Comparison of ENCODE assay signal across 15 cellular contexts in the genomic region with DNA sequence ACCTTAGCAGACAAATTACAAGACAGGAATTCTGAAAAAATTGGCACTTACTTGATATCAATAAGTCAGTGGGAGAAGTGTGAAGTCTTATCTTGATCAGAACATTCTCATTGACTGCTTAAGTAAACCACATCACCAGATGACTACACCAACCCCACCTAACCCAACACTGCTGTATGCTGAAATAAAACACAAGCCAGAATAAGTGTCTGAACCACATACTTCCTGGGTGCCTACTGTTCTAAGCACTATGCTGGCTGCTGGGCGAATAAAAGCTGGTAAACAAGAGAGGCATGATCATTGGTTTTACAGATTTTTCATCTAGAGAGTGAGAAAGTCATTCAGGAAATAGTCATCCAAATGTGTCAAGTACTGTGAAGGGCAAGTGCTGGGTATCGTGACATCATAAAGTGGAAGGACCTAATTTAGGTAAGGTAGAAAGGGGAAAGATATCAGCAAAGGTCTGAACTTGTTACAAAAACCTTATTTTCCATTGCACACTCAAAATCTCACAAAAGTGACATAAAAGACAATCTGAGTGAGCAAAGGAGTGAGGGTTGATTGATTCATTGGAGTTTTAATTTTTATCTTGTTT.
DNase-seq lines count a peak whose midpoint lies in the region; ATAC-seq, FAIRE-seq and TF ChIP-seq lines count a peak whose summit lies in the region.
"Had no signal": no experiment of that assay in that cellular context is flagged by ENCODE, and none has a peak within 500 bp of the region (broad histone marks: within the 10 kb centered on the region; RNA-seq: fewer than 3 reads in every experiment).

No MANE protein-coding gene starts in this region.

- no peaks in the 10 kb centered on the region for H3K27me3 Mint-ChIP-seq in activated T-cell treated with anti-CD3 and anti-CD28 coated beads, Interleukin-2, amount 50 U/mL, for 72 hours (ENCODE audit: low read depth)

- H3K4me3 Mint-ChIP-seq in activated T-cell treated with anti-CD3 and anti-CD28 coated beads, Interleukin-2, amount 50 U/mL, for 72 hours: peak overlapping the region in 1 of 2 donors; percentile 0
- H3K4me3 Mint-ChIP-seq: activated naive CD4-positive, alpha-beta T cell treated with anti-CD3 and anti-CD28 coated beads, Interleukin-2, amount 50 U/mL, for 24 hours had no signal

- H3K36me3 ChIP-seq in bronchial epithelial cell (ENCODE audit: control insufficient read depth, insufficient read depth, low read length): no peaks in the 10 kb centered on the region
- H3K36me3 ChIP-seq: gastrocnemius medialis, left lung had no signal

- H3K27me3 ChIP-seq in bronchial epithelial cell (ENCODE audit: control insufficient read depth, insufficient read depth, low read length): no peaks in the 10 kb centered on the region
- H3K27me3 ChIP-seq: gastrocnemius medialis, left lung had no signal

- no peaks in the 10 kb centered on the region for H3K36me3 Mint-ChIP-seq in activated T-cell treated with anti-CD3 and anti-CD28 coated beads, Interleukin-2, amount 50 U/mL, for 72 hours (ENCODE audit: insufficient read depth in 2 of 2)
- H3K36me3 Mint-ChIP-seq: activated naive CD4-positive, alpha-beta T cell treated with anti-CD3 and anti-CD28 coated beads, Interleukin-2, amount 50 U/mL, for 24 hours had no signal

- peak; percentile 2 to 27 for DNase-seq in activated T-cell treated with anti-CD3 and anti-CD28 coated beads, Interleukin-2, amount 50 U/mL, for 72 hours
- no peak for DNase-seq in activated T-cell treated with anti-CD3 and anti-CD28 coated beads for 4 hours
- no peak for DNase-seq in HTR-8/SVneo (ENCODE audit: insufficient read length, low spot score)
- DNase-seq in bronchial epithelial cell (ENCODE audit: low read depth): peak; percentile 80
- DNase-seq in renal cortical epithelial cell (ENCODE audit: low read depth): peak; percentile 84
- no peak for DNase-seq in dermis blood vessel endothelial cell
- DNase-seq in NCI-H2081 treated with DMSO at 0.1 percent for 48 hours (lab: John Stamatoyannopoulos, UW): no peak
- no peak for DNase-seq in COLO829 (ENCODE audit: low spot score)
- DNase-seq: activated CD4-positive, CD25-positive, alpha-beta regulatory T cell treated with anti-CD3 and anti-CD28 coated beads, Interleukin-2, amount 50 U/mL, for 72 hours; dorsolateral prefrontal cortex; gastrocnemius medialis; left lung; NCI-H1105 had no signal

- no peak for TF ChIP-seq CTCF in bronchial epithelial cell (IDR thresholded peaks at IDR 0.05; ENCODE audit: insufficient read depth, low read length, severe bottlenecking)

- peaks cover 3 to 5% of the 10 kb centered on the region in 2 donors for H3K9me3 Mint-ChIP-seq in activated T-cell treated with anti-CD3 and anti-CD28 coated beads, Interleukin-2, amount 50 U/mL, for 72 hours
- H3K9me3 Mint-ChIP-seq: activated naive CD4-positive, alpha-beta T cell treated with anti-CD3 and anti-CD28 coated beads, Interleukin-2, amount 50 U/mL, for 24 hours had no signal

- no peaks in the 10 kb centered on the region for H3K4me1 Mint-ChIP-seq in activated T-cell treated with anti-CD3 and anti-CD28 coated beads, Interleukin-2, amount 50 U/mL, for 72 hours (ENCODE audit: low read depth)
- H3K4me1 Mint-ChIP-seq: activated naive CD4-positive, alpha-beta T cell treated with anti-CD3 and anti-CD28 coated beads, Interleukin-2, amount 50 U/mL, for 24 hours had no signal

- H3K27ac Mint-ChIP-seq in activated T-cell treated with anti-CD3 and anti-CD28 coated beads, Interleukin-2, amount 50 U/mL, for 72 hours: peak overlapping the region; percentile 10
- H3K27ac Mint-ChIP-seq: activated naive CD4-positive, alpha-beta T cell treated with anti-CD3 and anti-CD28 coated beads, Interleukin-2, amount 50 U/mL, for 24 hours had no signal

- peak; percentile 95 to 96 for ATAC-seq in activated T-cell treated with anti-CD3 and anti-CD28 coated beads, Interleukin-2, amount 50 U/mL, for 72 hours (replicated peaks in 1 of 2)
- ATAC-seq: left lung had no signal

- peak; percentile 88 for FAIRE-seq in HTR-8/SVneo (lab: Jason Lieb, UNC)
- FAIRE-seq in bronchial epithelial cell (lab: Jason Lieb, UNC): peak; percentile 43

- H3K4me3 ChIP-seq in bronchial epithelial cell (ENCODE audit: low read depth, low read length): no peak overlapping the region
- H3K4me3 ChIP-seq: dorsolateral prefrontal cortex, gastrocnemius medialis, left lung, SK-N-MC had no signal

Comparison
In these comparisons a context has a peak if more than half of its experiments do, and no peak if none do; other contexts are left out.
1. DNase-seq: peak in activated T-cell treated with anti-CD3 and anti-CD28 coated beads, Interleukin-2, amount 50 U/mL, for 72 hours (2 of 2), bronchial epithelial cell (single experiment) and renal cortical epithelial cell (single experiment); none in activated T-cell treated with anti-CD3 and anti-CD28 coated beads for 4 hours (single experiment), HTR-8/SVneo (single experiment), dermis blood vessel endothelial cell (single experiment), NCI-H2081 treated with DMSO at 0.1 percent for 48 hours (single experiment) and COLO829 (single experiment).